Comparison of ENCODE assay signal across 7 cellular contexts in the genomic region with DNA sequence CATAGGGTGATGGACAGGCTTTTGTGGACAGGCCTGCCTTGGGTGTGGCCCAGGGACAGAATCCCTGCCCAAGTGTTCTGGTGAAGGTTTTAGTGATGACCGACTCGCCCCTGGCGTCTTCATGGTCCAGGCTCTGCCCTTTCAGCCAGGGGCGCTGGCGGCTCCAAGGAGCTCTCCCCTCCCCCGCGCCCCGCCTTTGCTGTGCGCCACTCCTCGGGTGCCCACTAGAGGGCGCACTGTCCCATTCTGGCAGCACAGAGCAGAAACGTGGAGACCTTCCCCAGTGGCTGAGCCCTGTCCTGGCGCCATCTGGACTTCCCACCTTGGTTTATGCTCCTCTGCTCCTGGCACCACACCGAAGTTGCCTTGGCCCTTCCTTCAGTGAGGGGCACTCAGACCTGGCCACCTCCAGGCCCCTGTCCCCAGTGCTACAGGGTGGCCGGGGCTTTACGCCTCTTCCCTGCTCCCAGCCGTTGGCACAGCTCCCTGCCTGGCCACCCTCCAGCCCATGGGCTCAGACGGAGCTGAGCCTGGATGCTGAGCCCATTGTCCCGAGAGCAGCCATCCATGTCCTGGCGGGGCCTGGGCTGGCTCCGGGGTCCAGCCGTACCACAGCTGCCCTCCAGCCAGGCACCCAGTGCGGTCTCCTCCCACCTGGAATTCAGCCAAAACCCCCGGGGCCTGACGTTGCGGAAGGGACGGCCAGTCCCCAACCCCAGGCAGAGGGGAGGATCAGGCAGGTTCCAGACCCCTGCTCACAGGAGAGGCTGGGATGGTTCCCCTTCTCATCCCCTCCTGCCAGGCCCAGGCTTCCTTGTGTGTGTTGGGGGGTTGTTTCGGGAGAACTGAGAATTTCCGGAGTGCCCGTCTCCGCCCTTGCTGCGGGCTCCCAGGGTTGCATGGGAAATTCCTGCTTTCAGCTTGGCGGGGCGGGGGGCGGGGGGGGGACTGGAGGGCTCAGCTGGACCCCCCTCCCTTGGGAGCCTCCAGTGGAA. TPM values are rescaled to one million over a fixed set of nuclear protein-coding genes. Genes with fewer than 3 reads are reported as not detected.
DNase-seq lines count a peak whose midpoint lies in the region; ATAC-seq and TF ChIP-seq lines count a peak whose summit lies in the region.

No MANE protein-coding gene starts in this region.

- ATAC-seq in HG03095 (IDR thresholded peaks at IDR 0.05; ENCODE audit: unreplicated experiment) = peak; percentile 46

- TF ChIP-seq CTCF in GM13976 (IDR thresholded peaks at IDR 0.05; ENCODE audit: borderline replicate concordance, control extremely low read depth, extremely low read depth, insufficient read depth, missing control alignments) (peak; percentile 100), WI38 (IDR thresholded peaks at IDR 0.05; ENCODE audit: low read depth, low read length) (peak; percentile 93), mammary epithelial cell (conservative IDR thresholded peaks at IDR 0.05 in 1 of 2, IDR thresholded peaks at IDR 0.05 in 1 of 2; ENCODE audit: extremely low read depth in 1 of 2, insufficient read depth in 1 of 2, low read depth in 1 of 2, low read length in 2 of 2) (peak; percentile 93 to 99)

- dilution Hi-C loops in mammary epithelial cell (cut with HindIII; ENCODE audit: low sequenced_read_pairs) = no loop called here

- no TSS peak for BruUV-seq in mammary epithelial cell (replicated peaks; lab: Mats Ljungman, UMichigan)

- no peaks in the 10 kb centered on the region for H3K27me3 ChIP-seq in mammary epithelial cell (ENCODE audit: insufficient read depth, low read length)

- peaks cover 51% of the 10 kb centered on the region for H3K4me1 ChIP-seq in mammary epithelial cell (ENCODE audit: insufficient read depth, low read length)

- WGBS in mammary epithelial cell (ENCODE audit: low coverage, missing lambda C conversion rate) = under 1% methylated on average over 24 of the region's 35 CpGs

- peak overlapping the region; percentile 49 for H2AFZ ChIP-seq in mammary epithelial cell (ENCODE audit: low read depth, low read length)

- CTCF ChIA-PET in mammary epithelial cell (lab: Charles Lee; ENCODE audit: low non-redundant PET) = interaction anchor here (0.6 to 1.9 kb wide), 4 partner anchors 9 to 394 kb away, joined by 3 to 67 read pairs (median 4); no protein-coding TSS in a partner anchor

- in situ Hi-C loops in GM13976 (cut with MboI; ENCODE audit: low sequenced_read_pairs, unreplicated experiment) (loop anchor here (10.0 kb wide), 1 partner anchor 106 kb away; no protein-coding TSS in a partner anchor), mammary epithelial cell (cut with MboI; ENCODE audit: low sequenced_read_pairs in 2 of 2) (no loop called here)

- no peaks in the 10 kb centered on the region for H3K9me3 ChIP-seq in mammary epithelial cell (replicated peaks; ENCODE audit: insufficient read depth, low read length)

- peaks cover 14% of the 10 kb centered on the region for H3K79me2 ChIP-seq in mammary epithelial cell (ENCODE audit: insufficient read depth, low read length)

- intact Hi-C loops in mammary epithelial cell (cut with micrococcal nuclease) = loop anchor here (1.0 to 5.0 kb wide), 4 partner anchors 8 to 459 kb away; a partner anchor contains a TSS

- no peaks in the 10 kb centered on the region for H3K36me3 ChIP-seq in mammary epithelial cell (ENCODE audit: insufficient read depth, low read length)

- H3K4me3 ChIP-seq in WI38 (ENCODE audit: low read depth, low read length) (peak overlapping the region; percentile 54), mammary epithelial cell (replicated peaks in 1 of 3; ENCODE audit: insufficient read depth in 1 of 3, low read depth in 2 of 3, low read length in 3 of 3) (peak overlapping the region in 2 of 3 experiments; percentile 8 to 30)

- peak overlapping the region; percentile 89 for H3K9ac ChIP-seq in mammary epithelial cell (ENCODE audit: insufficient read depth, low read length)

- peak overlapping the region; percentile 86 for H3K4me2 ChIP-seq in mammary epithelial cell (ENCODE audit: insufficient read depth, low read depth, low read length)

- H3K27ac ChIP-seq in mammary epithelial cell (ENCODE audit: insufficient read depth, low read depth, low read length) = peak overlapping the region; percentile 96

- DNase-seq in GM13976 (ENCODE audit: low spot score) = peak; percentile 94
- peak; percentile 62 for DNase-seq in NCI-H2196 treated with DMSO at 0.1 percent for 48 hours (lab: John Stamatoyannopoulos, UW; ENCODE audit: unreplicated experiment)
- DNase-seq in mammary epithelial cell = peak; percentile 80
- peak; percentile 85 for DNase-seq in inferior parietal cortex (ENCODE audit: extremely low spot score)
- DNase-seq in stimulated activated CD4-positive, alpha-beta T cell treated with anti-CD3 and anti-CD28 coated beads, Interleukin-12 subunit alpha, Interleukin-12 subunit beta, amount 100 ng/mL, for 4 hours = peak; percentile 88

- no peaks in the 10 kb centered on the region for H4K20me1 ChIP-seq in mammary epithelial cell (ENCODE audit: insufficient read depth, low read length)

RNA-seq across cellular contexts. Expression of a gene that starts 5.6 kb away (rescaled TPM):
- under 1 TPM; 0.50 to 0.59 TPM for total RNA-seq in mammary epithelial cell
- 0.37 TPM for polyA plus RNA-seq in mammary epithelial cell
- polyA minus RNA-seq in mammary epithelial cell = not detected

RNA-seq across cellular contexts. Expression of a gene that starts 6.5 kb away (rescaled TPM):
- 100 to 1,000 TPM in 1 of 2 donors, 10 to 100 TPM in 1; 97.7 to 103 TPM for total RNA-seq in mammary epithelial cell
- polyA plus RNA-seq in mammary epithelial cell = 120 TPM
- polyA minus RNA-seq in mammary epithelial cell = 52.5 TPM

RNA-seq across cellular contexts. Expression of a gene that starts 9.9 kb away (rescaled TPM):
- total RNA-seq in mammary epithelial cell = 10 to 100 TPM in 1 of 2 donors, 1 to 10 TPM in 1; 3.5 to 21.3 TPM
- 12.6 TPM for polyA plus RNA-seq in mammary epithelial cell
- polyA minus RNA-seq in mammary epithelial cell = 2.1 TPM

RNA-seq across cellular contexts. Expression of a gene that starts 45.3 kb away (rescaled TPM):
- 1 to 10 TPM; 2.2 to 6.0 TPM for total RNA-seq in mammary epithelial cell
- polyA plus RNA-seq in mammary epithelial cell = 1.9 TPM
- polyA minus RNA-seq in mammary epithelial cell = not detected

Comparison
In these comparisons a context has a peak if more than half of its experiments do, and no peak if none do; other contexts are left out.
1. Peak in every context shown above with its lines: DNase-seq, ATAC-seq, H3K4me3 ChIP-seq and H3K27ac ChIP-seq.